Comparison of ENCODE assay signal across 21 cellular contexts in the genomic region with DNA sequence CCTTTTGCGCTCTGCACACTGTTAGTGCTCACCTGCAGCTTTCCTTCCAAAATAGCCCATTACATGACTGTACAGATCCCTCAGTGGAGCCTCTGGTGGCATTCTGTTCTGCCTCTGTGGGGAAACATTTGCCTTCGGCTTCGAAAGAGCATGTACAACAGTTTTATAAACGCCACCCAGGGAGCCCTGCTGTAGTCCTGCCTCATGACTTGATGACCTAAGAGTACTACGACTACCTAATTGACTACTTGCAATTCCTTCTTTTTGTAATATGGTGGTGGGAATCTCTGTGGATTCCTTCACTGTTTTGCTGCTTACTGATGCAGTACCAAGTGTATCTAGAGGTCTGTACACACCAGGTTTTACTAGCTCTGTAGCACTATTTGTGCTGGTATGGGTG.
DNase-seq lines count a peak whose midpoint lies in the region; ATAC-seq, FAIRE-seq and TF ChIP-seq lines count a peak whose summit lies in the region.
"Had no signal": no experiment of that assay in that cellular context is flagged by ENCODE, and none has a peak within 500 bp of the region (broad histone marks: within the 10 kb centered on the region; RNA-seq: fewer than 3 reads in every experiment).

No MANE protein-coding gene starts in this region.

- H3K27me3 Mint-ChIP-seq in natural killer cell treated with Interleukin-12 subunit alpha and Interleukin-12 subunit beta and Interleukin-15 and Interleukin-18, amount 100 ng/mL, for 72 hours = no peaks in the 10 kb centered on the region
- H3K27me3 Mint-ChIP-seq in natural killer cell (ENCODE audit: low read depth in 2 of 2) = no peaks in the 10 kb centered on the region

- no peaks in the 10 kb centered on the region for H3K79me2 ChIP-seq in PC-3 (ENCODE audit: low read length)

- no peaks in the 10 kb centered on the region for H3K36me3 ChIP-seq in PC-3 (ENCODE audit: low read depth, low read length)

- peaks cover 5 to 16% of the 10 kb centered on the region in 2 donors for H3K4me1 Mint-ChIP-seq in natural killer cell treated with Interleukin-12 subunit alpha and Interleukin-12 subunit beta and Interleukin-15 and Interleukin-18, amount 100 ng/mL, for 72 hours (ENCODE audit: low read depth in 2 of 2)
- H3K4me1 Mint-ChIP-seq in natural killer cell = no peaks in the 10 kb centered on the region
- peaks cover 14% of the 10 kb centered on the region for H3K4me1 Mint-ChIP-seq in stimulated activated effector memory CD8-positive, alpha-beta T cell treated with anti-CD3 and anti-CD28 coated beads, Interleukin-12 subunit alpha, Interleukin-12 subunit beta, amount 100 ng/mL, for 72 hours

- no peak overlapping the region for H2AFZ ChIP-seq in PC-3 (ENCODE audit: low read length)

- no peak overlapping the region for H3K4me2 ChIP-seq in PC-3 (ENCODE audit: low read length)

- H3K4me3 ChIP-seq in PC-3 (ENCODE audit: low read length) = no peak overlapping the region

- no peaks in the 10 kb centered on the region for H4K20me1 ChIP-seq in PC-3 (ENCODE audit: low read length)

- CTCF ChIA-PET in PC-3 (lab: Charles Lee) = interaction anchor here (0.5 to 1.6 kb wide), 3 partner anchors 130 to 268 kb away, joined by 4 to 10 read pairs (median 4); no protein-coding TSS in a partner anchor

- H3K36me3 Mint-ChIP-seq in natural killer cell treated with Interleukin-12 subunit alpha and Interleukin-12 subunit beta and Interleukin-15 and Interleukin-18, amount 100 ng/mL, for 72 hours = peaks cover 11% of the 10 kb centered on the region
- peaks cover 15% of the 10 kb centered on the region for H3K36me3 Mint-ChIP-seq in natural killer cell
- peaks cover 31% of the 10 kb centered on the region for H3K36me3 Mint-ChIP-seq in stimulated activated effector memory CD8-positive, alpha-beta T cell treated with anti-CD3 and anti-CD28 coated beads, Interleukin-12 subunit alpha, Interleukin-12 subunit beta, amount 100 ng/mL, for 72 hours

- FAIRE-seq in GM19239 (lab: Jason Lieb, UNC) = no peak
- FAIRE-seq: D721Med, RCC 7860 had no signal

- intact Hi-C loops in natural killer cell (cut with micrococcal nuclease) (no loop called here), PC-3 (cut with micrococcal nuclease) (loop anchor here (5.0 to 10.0 kb wide), 4 partner anchors 124 to 546 kb away; no protein-coding TSS in a partner anchor)

- H3K9me2 ChIP-seq in PC-3 (replicated peaks; ENCODE audit: low read length) = no peaks in the 10 kb centered on the region

- H3F3A ChIP-seq in PC-3 (ENCODE audit: low read length, unreplicated experiment) = no peaks in the 10 kb centered on the region

- TF ChIP-seq CTCF in natural killer cell (IDR thresholded peaks at IDR 0.05) = no peak
- no peak for TF ChIP-seq CTCF in PC-3 (conservative IDR thresholded peaks at IDR 0.05; ENCODE audit: low read depth, low read length)

- H3K9ac ChIP-seq in PC-3 (ENCODE audit: low read length) = no peak overlapping the region

- POLR2A ChIA-PET in PC-3 (lab: Charles Lee; ENCODE audit: unreplicated experiment) = no interaction called here

- peak overlapping the region; percentile 70 to 72 for H3K27ac Mint-ChIP-seq in natural killer cell treated with Interleukin-12 subunit alpha and Interleukin-12 subunit beta and Interleukin-15 and Interleukin-18, amount 100 ng/mL, for 72 hours
- no peak overlapping the region for H3K27ac Mint-ChIP-seq in natural killer cell
- H3K27ac Mint-ChIP-seq in stimulated activated effector memory CD8-positive, alpha-beta T cell treated with anti-CD3 and anti-CD28 coated beads, Interleukin-12 subunit alpha, Interleukin-12 subunit beta, amount 100 ng/mL, for 72 hours = peak overlapping the region; percentile 56

- H3K4me3 Mint-ChIP-seq in natural killer cell treated with Interleukin-12 subunit alpha and Interleukin-12 subunit beta and Interleukin-15 and Interleukin-18, amount 100 ng/mL, for 72 hours = peak overlapping the region; percentile 45
- H3K4me3 Mint-ChIP-seq in natural killer cell = no peak overlapping the region
- H3K4me3 Mint-ChIP-seq in stimulated activated effector memory CD8-positive, alpha-beta T cell treated with anti-CD3 and anti-CD28 coated beads, Interleukin-12 subunit alpha, Interleukin-12 subunit beta, amount 100 ng/mL, for 72 hours = no peak overlapping the region

- H3K9me3 ChIP-seq in PC-3 (ENCODE audit: low read length) = no peaks in the 10 kb centered on the region

- ATAC-seq in natural killer cell treated with Interleukin-12 subunit alpha and Interleukin-12 subunit beta and Interleukin-15 and Interleukin-18, amount 100 ng/mL, for 72 hours = peak; percentile 20 to 53
- ATAC-seq in natural killer cell (no peak), HG02642 (IDR thresholded peaks at IDR 0.05; ENCODE audit: poor library complexity, unreplicated experiment) (peak; percentile 18), PC-3 (peak; percentile 33; the same call in 1 of the 2 replicates), HG02759 (IDR thresholded peaks at IDR 0.05; ENCODE audit: unreplicated experiment) (no peak)
- ATAC-seq in stimulated activated effector memory CD8-positive, alpha-beta T cell treated with anti-CD3 and anti-CD28 coated beads, Interleukin-12 subunit alpha, Interleukin-12 subunit beta, amount 100 ng/mL, for 72 hours = peak; percentile 11
- ATAC-seq: SK-N-SH treated with all-trans-retinoic acid at 6 μM for 48 hours had no signal

- H3K27ac ChIP-seq in PC-3 (ENCODE audit: low read length) = no peak overlapping the region

- no peaks in the 10 kb centered on the region for H3K27me3 ChIP-seq in PC-3 (ENCODE audit: low read length)

- no peak for DNase-seq in natural killer cell treated with Interleukin-12 subunit alpha and Interleukin-12 subunit beta and Interleukin-15 and Interleukin-18, amount 100 ng/mL, for 72 hours (ENCODE audit: low spot score)
- DNase-seq in natural killer cell = no peak
- no peak for DNase-seq in PC-3
- DNase-seq in stimulated activated effector memory CD8-positive, alpha-beta T cell treated with anti-CD3 and anti-CD28 coated beads, Interleukin-12 subunit alpha, Interleukin-12 subunit beta, amount 100 ng/mL, for 72 hours (ENCODE audit: low spot score in 2 of 2) = no peak
- DNase-seq in GM19239 (ENCODE audit: insufficient read length, low spot score) = no peak
- no peak for DNase-seq in glomerular visceral epithelial cell (ENCODE audit: extremely low spot score)
- DNase-seq: AML-193, DMS79 treated with DMSO at 0.1 percent for 48 hours, H7, Karpas-422, MM.1S, NCI-H1092 treated with DMSO at 0.1 percent for 48 hours, NCI-H1694, NCI-H226, NCI-H524 treated with DMSO at 0.1 percent for 48 hours, SHP77 had no signal

- no TSS peak for BruUV-seq in PC-3 (replicated peaks; lab: Mats Ljungman, UMichigan)

- no peaks in the 10 kb centered on the region for H3K9me3 Mint-ChIP-seq in natural killer cell treated with Interleukin-12 subunit alpha and Interleukin-12 subunit beta and Interleukin-15 and Interleukin-18, amount 100 ng/mL, for 72 hours
- no peaks in the 10 kb centered on the region for H3K9me3 Mint-ChIP-seq in natural killer cell
- H3K9me3 Mint-ChIP-seq in stimulated activated effector memory CD8-positive, alpha-beta T cell treated with anti-CD3 and anti-CD28 coated beads, Interleukin-12 subunit alpha, Interleukin-12 subunit beta, amount 100 ng/mL, for 72 hours = no peaks in the 10 kb centered on the region

- H3K4me1 ChIP-seq in PC-3 (ENCODE audit: insufficient read depth, low read length) = no peaks in the 10 kb centered on the region

Comparison
In these comparisons a context has a peak if more than half of its experiments do, and no peak if none do; other contexts are left out.
1. ATAC-seq: peak in natural killer cell treated with Interleukin-12 subunit alpha and Interleukin-12 subunit beta and Interleukin-15 and Interleukin-18, amount 100 ng/mL, for 72 hours (2 of 2), HG02642 (single experiment), PC-3 (single experiment) and stimulated activated effector memory CD8-positive, alpha-beta T cell treated with anti-CD3 and anti-CD28 coated beads, Interleukin-12 subunit alpha, Interleukin-12 subunit beta, amount 100 ng/mL, for 72 hours (single experiment); none in natural killer cell (0 of 3) and HG02759 (single experiment).
2. H3K27ac Mint-ChIP-seq: peak in natural killer cell treated with Interleukin-12 subunit alpha and Interleukin-12 subunit beta and Interleukin-15 and Interleukin-18, amount 100 ng/mL, for 72 hours (2 of 2) and stimulated activated effector memory CD8-positive, alpha-beta T cell treated with anti-CD3 and anti-CD28 coated beads, Interleukin-12 subunit alpha, Interleukin-12 subunit beta, amount 100 ng/mL, for 72 hours (single experiment); none in natural killer cell (0 of 2).